In genomic region chr5:154972476-154973080, GRCh38 we compare ENCODE assay signal across 8 cellular contexts. TPM values are rescaled to one million over a fixed set of nuclear protein-coding genes. Genes with fewer than 3 reads are reported as not detected.
A peak's percentile ranks its signal among the peaks of the same experiment; 100 is the strongest.
DNase-seq lines count a peak whose midpoint lies in the region; ATAC-seq and TF ChIP-seq lines count a peak whose summit lies in the region.

No MANE protein-coding gene starts in this region.

- no peak overlapping the region for H3K4me3 Mint-ChIP-seq in progenitor cell of endocrine pancreas (ENCODE audit: low read depth)

- no peaks in the 10 kb centered on the region for H3K27me3 ChIP-seq in foreskin keratinocyte

- peak; percentile 90 for ATAC-seq in SK-N-SH treated with all-trans-retinoic acid at 6 μM for 48 hours
- ATAC-seq in foreskin keratinocyte, result peak; percentile 71
- no peak for ATAC-seq in HG02798 (IDR thresholded peaks at IDR 0.05; ENCODE audit: poor library complexity, unreplicated experiment)
- no peak for ATAC-seq in GM21381 (IDR thresholded peaks at IDR 0.05; ENCODE audit: unreplicated experiment)

- peaks cover 14% of the 10 kb centered on the region for H3K36me3 Mint-ChIP-seq in progenitor cell of endocrine pancreas (ENCODE audit: insufficient read depth)

- H3K4me1 ChIP-seq in foreskin keratinocyte, result peaks cover 2% of the 10 kb centered on the region

- TF ChIP-seq CTCF in foreskin keratinocyte (conservative IDR thresholded peaks at IDR 0.05) (peak; percentile 82), progenitor cell of endocrine pancreas (IDR thresholded peaks at IDR 0.05; ENCODE audit: unreplicated experiment) (peak; percentile 86)

- no peak overlapping the region for H3K27ac ChIP-seq in foreskin keratinocyte

- DNase-seq in DMS 273 treated with DMSO at 0.1 percent for 48 hours (lab: John Stamatoyannopoulos, UW) (peak; percentile 13), HuH-7.5 (ENCODE audit: low spot score) (peak; percentile 23), foreskin keratinocyte (peak in 1 of 2 donors; percentile 29), progenitor cell of endocrine pancreas (ENCODE audit: low spot score, unreplicated experiment) (peak; percentile 23), DMS79 (lab: John Stamatoyannopoulos, UW) (no peak)

- peaks cover 4% of the 10 kb centered on the region for H3K9me3 Mint-ChIP-seq in progenitor cell of endocrine pancreas (ENCODE audit: low read depth)

- H3K4me1 Mint-ChIP-seq in progenitor cell of endocrine pancreas (ENCODE audit: low read depth), result peaks cover 8% of the 10 kb centered on the region

- no peak overlapping the region for H3K27ac Mint-ChIP-seq in progenitor cell of endocrine pancreas

- H3K27me3 Mint-ChIP-seq in progenitor cell of endocrine pancreas, result no peaks in the 10 kb centered on the region

TF ChIP-seq in SK-N-SH treated with all-trans-retinoic acid at 6 μM for 48 hours, 23 proteins besides CTCF, POLR2A, EP300 and RAD21:
- TF ChIP-seq, protein P1, sequence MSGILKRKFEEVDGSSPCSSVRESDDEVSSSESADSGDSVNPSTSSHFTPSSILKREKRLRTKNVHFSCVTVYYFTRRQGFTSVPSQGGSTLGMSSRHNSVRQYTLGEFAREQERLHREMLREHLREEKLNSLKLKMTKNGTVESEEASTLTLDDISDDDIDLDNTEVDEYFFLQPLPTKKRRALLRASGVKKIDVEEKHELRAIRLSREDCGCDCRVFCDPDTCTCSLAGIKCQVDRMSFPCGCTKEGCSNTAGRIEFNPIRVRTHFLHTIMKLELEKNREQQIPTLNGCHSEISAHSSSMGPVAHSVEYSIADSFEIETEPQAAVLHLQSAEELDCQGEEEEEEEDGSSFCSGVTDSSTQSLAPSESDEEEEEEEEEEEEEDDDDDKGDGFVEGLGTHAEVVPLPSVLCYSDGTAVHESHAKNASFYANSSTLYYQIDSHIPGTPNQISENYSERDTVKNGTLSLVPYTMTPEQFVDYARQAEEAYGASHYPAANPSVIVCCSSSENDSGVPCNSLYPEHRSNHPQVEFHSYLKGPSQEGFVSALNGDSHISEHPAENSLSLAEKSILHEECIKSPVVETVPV (CRISPR knock-in tag; IDR thresholded peaks at IDR 0.05), result no peak
- no peak for TF ChIP-seq ZFP3 (CRISPR knock-in tag; IDR thresholded peaks at IDR 0.05)
- no peak for TF ChIP-seq ZNF8 (CRISPR knock-in tag; IDR thresholded peaks at IDR 0.05)
- no peak for TF ChIP-seq ZC3H10 (CRISPR knock-in tag; IDR thresholded peaks at IDR 0.05)
TF ChIP-seq in SK-N-SH treated with all-trans-retinoic acid at 6 μM for 48 hours: peak in this region for 0.

RNA-seq across cellular contexts. Expression of gene MRPL22, which starts 31.7 kb away (rescaled TPM):
- total RNA-seq in foreskin keratinocyte (43.8 and 46.3 TPM in 2 replicates), progenitor cell of endocrine pancreas (48.9 and 57.1 TPM in 2 replicates)
- 91.3 and 98.1 TPM in 2 replicates for polyA plus RNA-seq in foreskin keratinocyte

RNA-seq across cellular contexts. Expression of gene GEMIN5, which starts 34.6 kb away (rescaled TPM):
- total RNA-seq in foreskin keratinocyte, result 25.3 and 31.7 TPM in 2 replicates
- 6.1 and 9.0 TPM in 2 replicates for polyA plus RNA-seq in foreskin keratinocyte
- total RNA-seq in progenitor cell of endocrine pancreas, result 21.9 and 24.2 TPM in 2 replicates

RNA-seq across cellular contexts. Expression of gene KIF4B, which starts 41.0 kb away (rescaled TPM):
- 0.03 and 0.04 TPM in 2 replicates for total RNA-seq in foreskin keratinocyte
- not detected in 2 replicates for polyA plus RNA-seq in foreskin keratinocyte
- not detected in 2 replicates for total RNA-seq in progenitor cell of endocrine pancreas

Comparison
In these comparisons a context has a peak if more than half of its experiments do, and no peak if none do; other contexts are left out.
1. ATAC-seq: peak in SK-N-SH treated with all-trans-retinoic acid at 6 μM for 48 hours (single experiment) and foreskin keratinocyte (single experiment); none in HG02798 (single experiment) and GM21381 (single experiment).